ENCODE assay signal across 22 cellular contexts in genomic region chr1:244138399-244138798, GRCh38.
DNase-seq lines count a peak whose midpoint lies in the region; ATAC-seq, FAIRE-seq and TF ChIP-seq lines count a peak whose summit lies in the region.
"Had no signal": no experiment of that assay in that cellular context is flagged by ENCODE, and none has a peak within 500 bp of the region (broad histone marks: within the 10 kb centered on the region; RNA-seq: fewer than 3 reads in every experiment).

No MANE protein-coding gene starts in this region.

- no peak overlapping the region for H3K4me3 ChIP-seq in heart left ventricle
- H3K4me3 ChIP-seq in endothelial cell of umbilical vein (replicated peaks in 1 of 3; ENCODE audit: insufficient read depth in 1 of 3, low read depth in 1 of 3, low read length in 3 of 3): no peak overlapping the region
- no peak overlapping the region for H3K4me3 ChIP-seq in lung
- H3K4me3 ChIP-seq in gastrocnemius medialis: no peak overlapping the region
- H3K4me3 ChIP-seq in naive thymus-derived CD4-positive, alpha-beta T cell (ENCODE audit: low read length): no peak overlapping the region
- H3K4me3 ChIP-seq: GM12878 had no signal

- peak overlapping the region; percentile 19 for H3K4me2 ChIP-seq in endothelial cell of umbilical vein (ENCODE audit: insufficient read depth, low read length)

- in situ Hi-C loops in gastrocnemius medialis (cut with MboI; ENCODE audit: low sequenced_read_pairs in 4 of 4): no loop called here

- TF ChIP-seq POLR2A in heart left ventricle (IDR thresholded peaks at IDR 0.05) (no peak), endothelial cell of umbilical vein (IDR thresholded peaks at IDR 0.05; ENCODE audit: low read depth, low read length) (no peak), gastrocnemius medialis (IDR thresholded peaks at IDR 0.05) (no peak)

- H3K9me3 ChIP-seq in heart left ventricle (peaks cover 0 to 4% (median 0%) of the 10 kb centered on the region in 12 donors), endothelial cell of umbilical vein (replicated peaks; ENCODE audit: control insufficient read depth, insufficient read depth, low read length) (no peaks in the 10 kb centered on the region), lung (ENCODE audit: control insufficient read depth in 2 of 2, insufficient read depth in 1 of 2, low read length in 1 of 2) (no peaks in the 10 kb centered on the region), gastrocnemius medialis (no peaks in the 10 kb centered on the region)
- H3K9me3 ChIP-seq in naive thymus-derived CD4-positive, alpha-beta T cell (ENCODE audit: control insufficient read depth in 2 of 3, low read length in 3 of 3): no peaks in the 10 kb centered on the region

- dilution Hi-C loops in endothelial cell of umbilical vein (cut with MboI; ENCODE audit: extremely low pct_ligation_motif_present, low sequenced_read_pairs): no loop called here

- BruUV-seq in endothelial cell of umbilical vein (replicated peaks; lab: Mats Ljungman, UMichigan): no TSS peak

- H3K27ac ChIP-seq in heart left ventricle (peak overlapping the region in 11 of 12 donors; percentile 27 to 79 (median 64)), endothelial cell of umbilical vein (ENCODE audit: insufficient read depth, low read depth, low read length) (peak overlapping the region; percentile 75), lung (ENCODE audit: low read depth in 1 of 2, low read length in 1 of 2) (peak overlapping the region; percentile 33 to 39), gastrocnemius medialis (peak overlapping the region; percentile 20 to 47 (median 42))
- H3K27ac ChIP-seq in naive thymus-derived CD4-positive, alpha-beta T cell (ENCODE audit: low read depth, low read length): no peak overlapping the region

- no peak for TF ChIP-seq CTCF in heart left ventricle (IDR thresholded peaks at IDR 0.05)
- TF ChIP-seq CTCF in endothelial cell of umbilical vein (IDR thresholded peaks at IDR 0.05; ENCODE audit: extremely low read depth in 1 of 2, insufficient read depth in 1 of 2, low read depth in 1 of 2, low read length in 2 of 2): no peak
- TF ChIP-seq CTCF in lung (IDR thresholded peaks at IDR 0.05; ENCODE audit: control extremely low read depth, extremely low read depth): no peak
- no peak for TF ChIP-seq CTCF in gastrocnemius medialis (IDR thresholded peaks at IDR 0.05 in 4 of 5, conservative IDR thresholded peaks at IDR 0.05 in 1 of 5)

- no peaks in the 10 kb centered on the region for H3K79me2 ChIP-seq in endothelial cell of umbilical vein (ENCODE audit: control insufficient read depth, insufficient read depth, low read length)

- no peaks in the 10 kb centered on the region for H3K36me3 Mint-ChIP-seq in naive thymus-derived CD4-positive, alpha-beta T cell
- H3K36me3 Mint-ChIP-seq: CD8-positive, alpha-beta T cell had no signal

- peak overlapping the region; percentile 22 for H2AFZ ChIP-seq in endothelial cell of umbilical vein (ENCODE audit: low read depth, low read length)

- peak; percentile 90 for FAIRE-seq in endothelial cell of umbilical vein (lab: Jason Lieb, UNC)
- FAIRE-seq: GM12878 had no signal

- CTCF ChIA-PET in endothelial cell of umbilical vein (lab: Charles Lee): interaction anchor here (0.7 to 1.3 kb wide), 2 partner anchors 12 to 32 kb away, joined by 3 read pairs; no protein-coding TSS in a partner anchor
- CTCF ChIA-PET in naive thymus-derived CD4-positive, alpha-beta T cell (lab: Charles Lee): no interaction called here

- peaks cover 0 to 24% (median 5%) of the 10 kb centered on the region in 12 donors for H3K4me1 ChIP-seq in heart left ventricle
- H3K4me1 ChIP-seq in endothelial cell of umbilical vein (ENCODE audit: control insufficient read depth, extremely low read depth, insufficient read depth, low read length): peaks cover 26% of the 10 kb centered on the region
- peaks cover 0 to 3% of the 10 kb centered on the region in 2 donors for H3K4me1 ChIP-seq in lung (ENCODE audit: control insufficient read depth in 2 of 2, insufficient read depth in 2 of 2, low read length in 2 of 2)
- H3K4me1 ChIP-seq in gastrocnemius medialis: no peaks in the 10 kb centered on the region
- H3K4me1 ChIP-seq in naive thymus-derived CD4-positive, alpha-beta T cell (ENCODE audit: control insufficient read depth in 2 of 2, insufficient read depth in 2 of 2, low read length in 2 of 2): no peaks in the 10 kb centered on the region

- peaks cover 0 to 27% (median 12%) of the 10 kb centered on the region in 5 donors for H3K27me3 Mint-ChIP-seq in naive thymus-derived CD4-positive, alpha-beta T cell

- peak; percentile 54 to 95 (median 62) for ATAC-seq in heart left ventricle
- ATAC-seq in lung (ENCODE audit: insufficient read depth, low FRiP score): no peak
- peak in 1 of 2 donors; percentile 46 for ATAC-seq in gastrocnemius medialis
- ATAC-seq in naive thymus-derived CD4-positive, alpha-beta T cell: no peak
- ATAC-seq: CD8-positive, alpha-beta T cell; GM12878 had no signal

- intact Hi-C loops in heart left ventricle (cut with DNase I) (no loop called here), cardiac septum (cut with DNase I) (no loop called here), endothelial cell of umbilical vein (cut with micrococcal nuclease) (loop anchor here (1.0 to 5.0 kb wide), 5 partner anchors 26 to 135 kb away; no protein-coding TSS in a partner anchor), gastrocnemius medialis (cut with DNase I; ENCODE audit: low total_unique reads) (no loop called here)
- intact Hi-C loops in naive thymus-derived CD4-positive, alpha-beta T cell (cut with micrococcal nuclease): loop anchor here in 1 of 2 donors (10.0 kb wide), 1 partner anchor 106 kb away; no protein-coding TSS in a partner anchor

- no peaks in the 10 kb centered on the region for H3K9me1 ChIP-seq in endothelial cell of umbilical vein (replicated peaks; ENCODE audit: control insufficient read depth, extremely low read depth, insufficient read depth, low read length)

- H3K4me3 Mint-ChIP-seq in naive thymus-derived CD4-positive, alpha-beta T cell: peak overlapping the region in 4 of 10 donors; percentile 75 to 81 (median 78)

- DNase-seq in heart left ventricle: peak in 4 of 5 donors; percentile 28 to 62 (median 38)
- DNase-seq in cardiac septum (ENCODE audit: low spot score): no peak
- DNase-seq in endothelial cell of umbilical vein (ENCODE audit: low read depth, low spot score): peak; percentile 91
- DNase-seq in lung (ENCODE audit: low spot score): no peak
- no peak for DNase-seq in gastrocnemius medialis
- DNase-seq in naive thymus-derived CD4-positive, alpha-beta T cell: no peak
- no peak for DNase-seq in NCI-H82 (lab: John Stamatoyannopoulos, UW)
- DNase-seq in AG20443 (ENCODE audit: low spot score): no peak
- DNase-seq: 8988T; AML-193; CD8-positive, alpha-beta T cell; DND-41; GOT3; HCEC 1CT; KG1; NCI-H1092; NCI-H146; NCI-H2029 treated with DMSO at 0.1 percent for 48 hours; NCI-H226; NCI-H524; SHP77 had no signal

- 59 to 79% (median 67%) methylated on average over 7 of the region's 7 CpGs for WGBS in heart left ventricle, 4 donors
- WGBS in lung, 2 donors: 70 to 72% methylated on average over 7 of the region's 7 CpGs

- peaks cover 0 to 9% (median 0%) of the 10 kb centered on the region in 9 donors for H3K27me3 ChIP-seq in heart left ventricle
- no peaks in the 10 kb centered on the region for H3K27me3 ChIP-seq in endothelial cell of umbilical vein (ENCODE audit: control insufficient read depth in 2 of 2, insufficient read depth in 2 of 2, low read length in 2 of 2)
- H3K27me3 ChIP-seq in lung (ENCODE audit: control insufficient read depth, insufficient read depth): no peaks in the 10 kb centered on the region
- no peaks in the 10 kb centered on the region for H3K27me3 ChIP-seq in gastrocnemius medialis
- no peaks in the 10 kb centered on the region for H3K27me3 ChIP-seq in naive thymus-derived CD4-positive, alpha-beta T cell (ENCODE audit: control insufficient read depth in 2 of 2, insufficient read depth in 2 of 2, low read length in 2 of 2)

- POLR2A ChIA-PET in endothelial cell of umbilical vein (lab: Charles Lee): no interaction called here
- POLR2A ChIA-PET in naive thymus-derived CD4-positive, alpha-beta T cell (lab: Charles Lee): interaction anchor here (0.7 to 1.9 kb wide), 2 partner anchors 64 to 91 kb away, joined by 4 to 12 read pairs; no protein-coding TSS in a partner anchor

- H3K27ac Mint-ChIP-seq in naive thymus-derived CD4-positive, alpha-beta T cell: no peak overlapping the region
- H3K27ac Mint-ChIP-seq: CD8-positive, alpha-beta T cell had no signal

- no peaks in the 10 kb centered on the region for H4K20me1 ChIP-seq in endothelial cell of umbilical vein (replicated peaks; ENCODE audit: control insufficient read depth, extremely low read depth, insufficient read depth, low read length)

- H3K36me3 ChIP-seq in heart left ventricle: no peaks in the 10 kb centered on the region
- H3K36me3 ChIP-seq in endothelial cell of umbilical vein (ENCODE audit: control insufficient read depth in 2 of 2, extremely low read depth in 1 of 2, insufficient read depth in 2 of 2, low read length in 2 of 2): no peaks in the 10 kb centered on the region
- H3K36me3 ChIP-seq in lung (ENCODE audit: control insufficient read depth in 2 of 2, insufficient read depth in 2 of 2, low read length in 2 of 2): no peaks in the 10 kb centered on the region
- H3K36me3 ChIP-seq in gastrocnemius medialis: no peaks in the 10 kb centered on the region
- H3K36me3 ChIP-seq in naive thymus-derived CD4-positive, alpha-beta T cell (ENCODE audit: control insufficient read depth in 2 of 3, insufficient read depth in 3 of 3, low read length in 3 of 3): no peaks in the 10 kb centered on the region

- peaks cover 0 to 3% (median 0%) of the 10 kb centered on the region in 11 donors for H3K9me3 Mint-ChIP-seq in naive thymus-derived CD4-positive, alpha-beta T cell
- H3K9me3 Mint-ChIP-seq: CD8-positive, alpha-beta T cell had no signal

- peaks cover 9 to 13% (median 12%) of the 10 kb centered on the region in 7 donors for H3K4me1 Mint-ChIP-seq in naive thymus-derived CD4-positive, alpha-beta T cell

- peak overlapping the region; percentile 47 for H3K9ac ChIP-seq in endothelial cell of umbilical vein (replicated peaks; ENCODE audit: extremely low read depth, insufficient read depth, low read length)

TF ChIP-seq in endothelial cell of umbilical vein, 7 proteins besides CTCF, POLR2A, EP300 and RAD21:
- TF ChIP-seq GATA2 (IDR thresholded peaks at IDR 0.05; ENCODE audit: insufficient read depth, insufficient read length, low read depth, low read length) (peak; percentile 55), MYC (IDR thresholded peaks at IDR 0.05; ENCODE audit: low read depth, low read length) (no peak)
TF ChIP-seq in endothelial cell of umbilical vein: peak in this region for 1.

Comparison
In these comparisons a context has a peak if more than half of its experiments do, and no peak if none do; other contexts are left out.
1. DNase-seq: peak in heart left ventricle (4 of 5) and endothelial cell of umbilical vein (single experiment); none in cardiac septum (single experiment), lung (single experiment), gastrocnemius medialis (0 of 2), naive thymus-derived CD4-positive, alpha-beta T cell (0 of 9), NCI-H82 (single experiment) and AG20443 (single experiment).
2. ATAC-seq: peak in heart left ventricle (4 of 4); none in lung (single experiment) and naive thymus-derived CD4-positive, alpha-beta T cell (single experiment).